ENCODE assay signal across 1 cellular context in the genomic region with DNA sequence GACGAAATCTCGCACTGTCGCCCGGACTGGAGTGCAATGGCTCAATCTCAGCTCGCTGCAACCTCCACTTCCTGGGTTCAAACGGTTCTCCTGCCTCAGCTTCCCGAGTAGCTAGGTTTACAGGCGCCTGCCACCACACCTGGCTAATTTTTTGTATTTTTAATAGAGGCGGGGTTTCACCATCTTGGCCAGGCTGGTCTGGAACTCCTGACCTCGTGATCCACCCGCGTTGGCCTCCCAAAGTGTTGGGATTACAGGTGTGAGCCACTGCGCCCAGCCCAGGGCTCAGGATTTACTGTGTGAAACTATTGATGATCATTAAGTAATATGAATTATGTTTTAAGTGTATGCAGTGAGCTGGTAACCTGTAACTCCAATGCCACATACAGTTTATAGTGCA.
A peak's percentile ranks its signal among the peaks of the same experiment; 100 is the strongest.
TF ChIP-seq lines count a peak whose summit lies in the region.

No MANE protein-coding gene starts in this region.

TF ChIP-seq in HEK293, 187 proteins besides CTCF, POLR2A, EP300 and RAD21:
- TF ChIP-seq ZBTB20 (tag by site-specific recombination; IDR thresholded peaks at IDR 0.05) = 0 out of 2 replicates have a peak, but pooled peaks have one; percentile 23
- TF ChIP-seq SCRT2 (tag by site-specific recombination; IDR thresholded peaks at IDR 0.05) = 0 out of 2 replicates have a peak, but pooled peaks have one; percentile 28
- TF ChIP-seq, protein P1, sequence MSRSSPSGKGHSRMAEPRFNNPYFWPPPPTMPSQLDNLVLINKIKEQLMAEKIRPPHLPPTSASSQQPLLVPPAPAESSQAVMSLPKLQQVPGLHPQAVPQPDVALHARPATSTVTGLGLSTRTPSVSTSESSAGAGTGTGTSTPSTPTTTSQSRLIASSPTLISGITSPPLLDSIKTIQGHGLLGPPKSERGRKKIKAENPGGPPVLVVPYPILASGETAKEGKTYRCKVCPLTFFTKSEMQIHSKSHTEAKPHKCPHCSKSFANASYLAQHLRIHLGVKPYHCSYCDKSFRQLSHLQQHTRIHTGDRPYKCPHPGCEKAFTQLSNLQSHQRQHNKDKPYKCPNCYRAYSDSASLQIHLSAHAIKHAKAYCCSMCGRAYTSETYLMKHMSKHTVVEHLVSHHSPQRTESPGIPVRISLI (tag by site-specific recombination; IDR thresholded peaks at IDR 0.05) = 0 out of 2 replicates have a peak, but pooled peaks have one; percentile 38
